23 cellular contexts compared by ENCODE assay signal in the genomic region with DNA sequence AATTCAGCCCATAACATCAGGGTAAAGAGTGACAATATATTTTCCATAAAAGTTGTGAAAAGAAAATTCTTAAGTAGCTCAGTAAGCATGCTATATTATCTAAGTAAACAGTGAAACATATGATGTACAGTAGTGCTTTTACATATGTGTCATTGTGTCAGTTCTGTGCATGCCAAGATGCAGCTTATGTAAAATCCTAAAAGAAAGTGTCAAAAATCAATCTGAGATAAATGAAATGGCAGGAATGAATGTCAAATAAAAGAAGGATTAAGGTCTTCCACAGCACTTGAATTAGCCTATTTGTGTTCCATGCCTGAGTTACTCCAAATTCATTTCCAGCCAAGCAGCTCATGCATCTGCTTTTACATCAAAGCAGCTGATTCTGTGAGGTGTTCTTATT.
"Had no signal": no experiment of that assay in that cellular context is flagged by ENCODE, and none has a peak within 500 bp of the region (broad histone marks: within the 10 kb centered on the region; RNA-seq: fewer than 3 reads in every experiment).

No MANE protein-coding gene starts in this region.

- DNase-seq: hypothalamus; immature natural killer cell; kidney; left colon; left lung; lower lobe of right lung; mammary epithelial cell; naive thymus-derived CD8-positive, alpha-beta T cell; occipital lobe; psoas muscle; right lobe of liver; stimulated activated CD4-positive, alpha-beta T cell treated with anti-CD3 and anti-CD28 coated beads, Interleukin-1b, Interleukin-23, amount 100 ng/mL, for 48 hours; stimulated activated CD4-positive, alpha-beta T cell treated with anti-CD3 and anti-CD28 coated beads, Interleukin-2, amount 100 ng/mL, for 48 hours; stimulated activated CD4-positive, alpha-beta T cell treated with anti-CD3 and anti-CD28 coated beads, Interleukin-4, amount 100 ng/mL, for 4 hours; stimulated activated CD8-positive, alpha-beta memory T cell treated with anti-CD3 and anti-CD28 coated beads, Interleukin-4, amount 100 ng/mL, for 48 hours; stimulated activated naive CD4-positive, alpha-beta T cell treated with Interleukin-2 at 50 U/mL for 16 hours; stimulated activated naive CD8-positive, alpha-beta T cell treated with anti-CD3 and anti-CD28 coated beads, Interleukin-15, amount 100 ng/mL, for 72 hours; substantia nigra; uterus had no signal

- H3K36me3 Mint-ChIP-seq: stimulated activated memory B cell treated with anti-CD40 and anti-IgM and Interleukin-4, amounts not matched to agents 10 μg/mL and 1 μg/mL and 100 μg/mL, for 72 hours; type B pancreatic cell had no signal

- H3K4me1 Mint-ChIP-seq: immature natural killer cell; naive thymus-derived CD8-positive, alpha-beta T cell; nephron; stimulated activated memory B cell treated with anti-CD40 and anti-IgM and Interleukin-4, amounts not matched to agents 10 μg/mL and 1 μg/mL and 100 μg/mL, for 72 hours; stimulated activated naive CD8-positive, alpha-beta T cell treated with anti-CD3 and anti-CD28 coated beads, Interleukin-15, amount 100 ng/mL, for 72 hours had no signal

- H3K4me3 Mint-ChIP-seq: immature natural killer cell; naive thymus-derived CD8-positive, alpha-beta T cell; nephron; neural progenitor cell; stimulated activated memory B cell treated with anti-CD40 and anti-IgM and Interleukin-4, amounts not matched to agents 10 μg/mL and 1 μg/mL and 100 μg/mL, for 72 hours; stimulated activated naive CD8-positive, alpha-beta T cell treated with anti-CD3 and anti-CD28 coated beads, Interleukin-15, amount 100 ng/mL, for 72 hours; type B pancreatic cell had no signal

- H3K27ac Mint-ChIP-seq: immature natural killer cell; naive thymus-derived CD8-positive, alpha-beta T cell; nephron; neural progenitor cell; stimulated activated memory B cell treated with anti-CD40 and anti-IgM and Interleukin-4, amounts not matched to agents 10 μg/mL and 1 μg/mL and 100 μg/mL, for 72 hours; stimulated activated naive CD8-positive, alpha-beta T cell treated with anti-CD3 and anti-CD28 coated beads, Interleukin-15, amount 100 ng/mL, for 72 hours; type B pancreatic cell had no signal

- H3K27me3 Mint-ChIP-seq: stimulated activated memory B cell treated with anti-CD40 and anti-IgM and Interleukin-4, amounts not matched to agents 10 μg/mL and 1 μg/mL and 100 μg/mL, for 72 hours; stimulated activated naive CD8-positive, alpha-beta T cell treated with anti-CD3 and anti-CD28 coated beads, Interleukin-15, amount 100 ng/mL, for 72 hours; type B pancreatic cell had no signal
